In genomic region chr2:128282246-128282975, GRCh38 we compare ENCODE assay signal across 8 cellular contexts. TPM values are rescaled to one million over a fixed set of nuclear protein-coding genes. Genes with fewer than 3 reads are reported as not detected.
DNase-seq lines count a peak whose midpoint lies in the region; ATAC-seq, FAIRE-seq and TF ChIP-seq lines count a peak whose summit lies in the region.
"Had no signal": no experiment of that assay in that cellular context is flagged by ENCODE, and none has a peak within 500 bp of the region (broad histone marks: within the 10 kb centered on the region; RNA-seq: fewer than 3 reads in every experiment).

No MANE protein-coding gene starts in this region.

- H3K27me3 ChIP-seq in SK-N-SH (ENCODE audit: insufficient read depth) (no peaks in the 10 kb centered on the region), H1 (replicated peaks in 1 of 4; ENCODE audit: control insufficient read depth in 3 of 4, extremely low read depth in 1 of 4, insufficient read depth in 3 of 4, low read length in 3 of 4) (no peaks in the 10 kb centered on the region), upper lobe of right lung (no peaks in the 10 kb centered on the region)

- H2AFZ ChIP-seq in SK-N-SH (ENCODE audit: low read depth), result no peak overlapping the region
- H2AFZ ChIP-seq in H1 (ENCODE audit: low read length), result no peak overlapping the region

- H3K56ac ChIP-seq in H1 (replicated peaks; ENCODE audit: insufficient read length, low read depth, low read length), result no peak overlapping the region

- no peak overlapping the region for H3K18ac ChIP-seq in H1 (ENCODE audit: extremely low read depth, low read length)

- no peak overlapping the region for H2BK15ac ChIP-seq in H1 (ENCODE audit: low read length)

- H3K27ac ChIP-seq in SK-N-SH (ENCODE audit: low read depth in 2 of 2, low read length in 1 of 2) (peak overlapping the region in 1 of 2 experiments; percentile 82; a peak in 2 of 4 replicates), H1 (ENCODE audit: low read depth, low read length) (no peak overlapping the region; the same call in 1 of the 2 replicates), upper lobe of right lung (no peak overlapping the region)

- H3K36me3 ChIP-seq in SK-N-SH (replicated peaks in 1 of 2; ENCODE audit: control insufficient read depth in 1 of 2, insufficient read depth in 2 of 2, low read length in 1 of 2), result no peaks in the 10 kb centered on the region
- H3K36me3 ChIP-seq in H1 (ENCODE audit: control insufficient read depth in 2 of 4, insufficient read depth in 4 of 4, low read length in 3 of 4), result peaks cover 0 to 4% (median 1%) of the 10 kb centered on the region in 4 experiments; a peak in 2 of 8 replicates
- no peaks in the 10 kb centered on the region for H3K36me3 ChIP-seq in upper lobe of right lung

- H3K23me2 ChIP-seq in H1 (ENCODE audit: low read depth, low read length), result no peaks in the 10 kb centered on the region

- H3K36me3 Mint-ChIP-seq in natural killer cell treated with Interleukin-12 subunit alpha and Interleukin-12 subunit beta and Interleukin-15 and Interleukin-18, amount 100 ng/mL, for 72 hours, result no peaks in the 10 kb centered on the region

- 74% methylated on average over 8 of the region's 24 CpGs for WGBS in SK-N-SH (ENCODE audit: low lambda C conversion rate)
- 83% methylated on average over 24 of the region's 24 CpGs; no CpG with 5 or more reads in 1 of the 2 experiments for WGBS in H1 (ENCODE audit: extremely low coverage in 1 of 2, insufficient coverage in 1 of 2, insufficient read length in 1 of 2, insufficient replicate concordance in 2 of 2, low coverage in 1 of 2, low lambda C conversion rate in 2 of 2, missing lambda C conversion rate in 1 of 2), 2 experiments

- no peaks in the 10 kb centered on the region for H3K9me2 ChIP-seq in SK-N-SH

- no peak overlapping the region for H3K14ac ChIP-seq in H1 (ENCODE audit: insufficient read length)

- H3K4me3 Mint-ChIP-seq in natural killer cell treated with Interleukin-12 subunit alpha and Interleukin-12 subunit beta and Interleukin-15 and Interleukin-18, amount 100 ng/mL, for 72 hours, result no peak overlapping the region

- H2BK12ac ChIP-seq in H1 (ENCODE audit: low read depth, low read length), result no peak overlapping the region

- H4K8ac ChIP-seq in H1 (ENCODE audit: extremely low read depth, insufficient read depth, low read length), result peak overlapping the region; percentile 4; the same call in 1 of the 2 replicates

- no peak overlapping the region for H2BK120ac ChIP-seq in H1 (replicated peaks; ENCODE audit: low read depth, low read length)

- H3K9ac ChIP-seq in SK-N-SH (no peak overlapping the region), H1 (replicated peaks in 1 of 4; ENCODE audit: extremely low read depth in 1 of 4, low read depth in 3 of 4, low read length in 3 of 4) (no peak overlapping the region)

- no peak overlapping the region for H3K23ac ChIP-seq in H1 (ENCODE audit: insufficient read length)

- no peak for TF ChIP-seq CTCF in SK-N-SH (IDR thresholded peaks at IDR 0.05)
- no peak for TF ChIP-seq CTCF in H1 (IDR thresholded peaks at IDR 0.05; ENCODE audit: control extremely low read depth in 1 of 3, insufficient read depth in 1 of 3, low read depth in 1 of 3, low read length in 3 of 3)
- no peak for TF ChIP-seq CTCF in upper lobe of right lung (IDR thresholded peaks at IDR 0.05)

- H3K79me1 ChIP-seq in H1 (ENCODE audit: low read depth, low read length), result peaks cover 35% of the 10 kb centered on the region

- peak overlapping the region; percentile 52; the same call in 1 of the 2 replicates for H2BK5ac ChIP-seq in H1 (ENCODE audit: low read depth, low read length)

- no peak overlapping the region for H4K91ac ChIP-seq in H1 (replicated peaks; ENCODE audit: insufficient read length, low read length)

- H2BK20ac ChIP-seq in H1 (ENCODE audit: low read length), result no peak overlapping the region

- H3K79me2 ChIP-seq in SK-N-SH (ENCODE audit: insufficient read depth) (no peaks in the 10 kb centered on the region), H1 (ENCODE audit: control insufficient read depth in 1 of 2, insufficient read depth in 2 of 2, low read length in 2 of 2) (peaks cover 0 to 74% of the 10 kb centered on the region in 2 experiments; a peak in 2 of 4 replicates)

- H4K20me1 ChIP-seq in SK-N-SH (ENCODE audit: insufficient read depth) (no peaks in the 10 kb centered on the region), H1 (replicated peaks in 1 of 2; ENCODE audit: control insufficient read depth in 1 of 2, insufficient read depth in 2 of 2, low read length in 2 of 2) (peaks cover 41 to 64% of the 10 kb centered on the region in 2 experiments)

- CTCF ChIA-PET in SK-N-SH (lab: Yijun Ruan, JAX), result interaction anchor here (0.6 to 3.4 kb wide), 12 partner anchors 9 to 167 kb away, joined by 3 to 27 read pairs (median 4); no protein-coding TSS in a partner anchor
- CTCF ChIA-PET in H1 (lab: Charles Lee; ENCODE audit: partially characterized antibody), result interaction anchor here (0.9 to 2.6 kb wide), 7 partner anchors 11 to 103 kb away, joined by 3 to 16 read pairs (median 4); no protein-coding TSS in a partner anchor

- H3K27ac Mint-ChIP-seq in natural killer cell treated with Interleukin-12 subunit alpha and Interleukin-12 subunit beta and Interleukin-15 and Interleukin-18, amount 100 ng/mL, for 72 hours, result peak overlapping the region in 1 of 2 donors; percentile 79

- peaks cover 12 to 23% of the 10 kb centered on the region in 2 donors for H3K4me1 Mint-ChIP-seq in natural killer cell treated with Interleukin-12 subunit alpha and Interleukin-12 subunit beta and Interleukin-15 and Interleukin-18, amount 100 ng/mL, for 72 hours (ENCODE audit: low read depth in 2 of 2)

- FAIRE-seq in H1 (lab: Jason Lieb, UNC), result no peak

- H3K4me1 ChIP-seq in SK-N-SH (ENCODE audit: control insufficient read depth in 1 of 2, insufficient read depth in 2 of 2, low read depth in 1 of 2, low read length in 1 of 2), result peaks cover 0 to 57% of the 10 kb centered on the region in 2 experiments; a peak in 1 of 4 replicates
- H3K4me1 ChIP-seq in H1 (replicated peaks in 1 of 4; ENCODE audit: control insufficient read depth in 3 of 4, insufficient read depth in 4 of 4, low read length in 3 of 4), result peaks cover 0 to 24% (median 15%) of the 10 kb centered on the region in 4 experiments; a peak in 5 of 7 replicates
- H3K4me1 ChIP-seq in upper lobe of right lung, result peaks cover 42% of the 10 kb centered on the region

- POLR2A ChIA-PET in SK-N-SH (lab: Yijun Ruan, JAX), result interaction anchor here (0.8 to 1.1 kb wide), 4 partner anchors 26 to 740 kb away, joined by 3 read pairs; no protein-coding TSS in a partner anchor
- POLR2A ChIA-PET in H1 (lab: Charles Lee; ENCODE audit: partially characterized antibody), result interaction anchor here (0.9 to 1.4 kb wide), 2 partner anchors 9 to 12 kb away, joined by 3 read pairs; no protein-coding TSS in a partner anchor

- no peaks in the 10 kb centered on the region for H3K9me3 Mint-ChIP-seq in natural killer cell treated with Interleukin-12 subunit alpha and Interleukin-12 subunit beta and Interleukin-15 and Interleukin-18, amount 100 ng/mL, for 72 hours

- intact Hi-C loops in upper lobe of right lung (cut with DNase I), result no loop called here

- ATAC-seq in natural killer cell treated with Interleukin-12 subunit alpha and Interleukin-12 subunit beta and Interleukin-15 and Interleukin-18, amount 100 ng/mL, for 72 hours, result no peak
- ATAC-seq in upper lobe of right lung (no peak), GM18517 (IDR thresholded peaks at IDR 0.05; ENCODE audit: unreplicated experiment) (no peak), HG03095 (IDR thresholded peaks at IDR 0.05; ENCODE audit: unreplicated experiment) (no peak)

- no peak overlapping the region for H4K5ac ChIP-seq in H1 (ENCODE audit: insufficient read length, low read depth, low read length)

- H3K4me2 ChIP-seq in SK-N-SH (no peak overlapping the region), H1 (ENCODE audit: insufficient read depth in 1 of 2, low read depth in 2 of 2, low read length in 2 of 2) (no peak overlapping the region)

- TF ChIP-seq EP300 in SK-N-SH (IDR thresholded peaks at IDR 0.05; ENCODE audit: borderline replicate concordance in 1 of 2, low read depth in 1 of 2, low read length in 1 of 2) (no peak), H1 (IDR thresholded peaks at IDR 0.05; ENCODE audit: borderline replicate concordance in 1 of 2, low read depth in 2 of 2, low read length in 2 of 2) (no peak)

- no peak overlapping the region for H3K4me3 ChIP-seq in SK-N-SH (ENCODE audit: low read depth in 2 of 2, low read length in 1 of 2)
- no peak overlapping the region for H3K4me3 ChIP-seq in H1 (ENCODE audit: extremely low read depth in 1 of 4, insufficient read depth in 2 of 4, low read depth in 3 of 4, low read length in 4 of 4)
- H3K4me3 ChIP-seq in upper lobe of right lung, result no peak overlapping the region

- H3K4ac ChIP-seq in H1 (replicated peaks; ENCODE audit: insufficient read length, low read depth, low read length), result no peak overlapping the region

- H3K27me3 Mint-ChIP-seq in natural killer cell treated with Interleukin-12 subunit alpha and Interleukin-12 subunit beta and Interleukin-15 and Interleukin-18, amount 100 ng/mL, for 72 hours, result no peaks in the 10 kb centered on the region

- no peaks in the 10 kb centered on the region for H3K9me3 ChIP-seq in SK-N-SH
- no peaks in the 10 kb centered on the region for H3K9me3 ChIP-seq in H1 (ENCODE audit: insufficient read depth in 2 of 2, low read depth in 1 of 2, low read length in 1 of 2)
- H3K9me3 ChIP-seq in upper lobe of right lung, result no peaks in the 10 kb centered on the region

- DNase-seq in SK-N-SH, result peak; percentile 82
- DNase-seq in H1 (ENCODE audit: low read depth in 1 of 2, low spot score in 2 of 2), result no peak
- DNase-seq in natural killer cell treated with Interleukin-12 subunit alpha and Interleukin-12 subunit beta and Interleukin-15 and Interleukin-18, amount 100 ng/mL, for 72 hours (ENCODE audit: low spot score), result peak; percentile 60
- DNase-seq in upper lobe of right lung, result peak; percentile 64
- no peak for DNase-seq in HuH-7 (ENCODE audit: low spot score)
- DNase-seq: Calu3 had no signal

- H2AK5ac ChIP-seq in H1 (ENCODE audit: low read depth, low read length), result no peak overlapping the region

- no peaks in the 10 kb centered on the region for H3F3A ChIP-seq in SK-N-SH (replicated peaks; ENCODE audit: insufficient read depth)

- no peak for TF ChIP-seq POLR2A in H1 (IDR thresholded peaks at IDR 0.05; ENCODE audit: control extremely low read depth in 1 of 2, low read depth in 2 of 2, low read length in 2 of 2)

- TF ChIP-seq RAD21 in SK-N-SH (IDR thresholded peaks at IDR 0.05; ENCODE audit: low read length) (no peak), H1 (IDR thresholded peaks at IDR 0.05 in 1 of 2, conservative IDR thresholded peaks at IDR 0.05 in 1 of 2; ENCODE audit: low read depth in 2 of 2, low read length in 2 of 2) (no peak)

RNA-seq across cellular contexts. Expression of gene HS6ST1, which starts 36.3 kb away (rescaled TPM):
- 5.2 and 5.9 TPM in 2 replicates for polyA plus RNA-seq in SK-N-SH (2012; rRNA removed)
- 2.9 and 4.9 TPM in 2 replicates for polyA plus RNA-seq in SK-N-SH (2012; cell fraction: cytosol; rRNA removed)
- 3.4 and 3.8 TPM in 2 replicates for polyA plus RNA-seq in SK-N-SH (2012; cell fraction: nucleus; rRNA removed)
- 72.8 and 74.6 TPM in 2 replicates for total RNA-seq in H1 (2021; fragmentation: NEBNext Ultra II Directional; extraction: Animal tissue kit (Norgen Biotek cat#: 25700))
- polyA plus RNA-seq in H1 (2011; rRNA removed), result 37.4 and 61.3 TPM in 2 replicates
- 37.9 TPM for polyA plus RNA-seq in H1 (2011; cell fraction: cytosol; rRNA removed)
- polyA plus RNA-seq in H1 (2011; cell fraction: nucleus; rRNA removed), result 51.0 TPM
- polyA plus RNA-seq in H1 (2012, experiment 1 of 2), result 44.2 to 60.1 TPM (median 56.3 TPM) in 4 replicates
- polyA plus RNA-seq in H1 (2012, experiment 2 of 2), result 57.3 TPM
- polyA plus RNA-seq in H1 (2013, experiment 1 of 2), result 41.0 TPM
- 45.1 TPM for polyA plus RNA-seq in H1 (2013, experiment 2 of 2)
- polyA minus RNA-seq in H1 (2011; rRNA and poly(A)+ RNA removed), result 26.9 and 34.9 TPM in 2 replicates
- 49.1 TPM for polyA minus RNA-seq in H1 (2011; cell fraction: cytosol; rRNA and poly(A)+ RNA removed)
- polyA minus RNA-seq in H1 (2011; cell fraction: nucleus; rRNA and poly(A)+ RNA removed), result 74.6 TPM
- total RNA-seq in natural killer cell treated with Interleukin-12 subunit alpha and Interleukin-12 subunit beta and Interleukin-15 and Interleukin-18, amount 100 ng/mL, for 72 hours, result 10 to 100 TPM; 17.5 to 25.5 TPM
- 33.2 TPM for total RNA-seq in upper lobe of right lung

Comparison
In these comparisons a context has a peak if more than half of its experiments do, and no peak if none do; other contexts are left out.
1. DNase-seq: peak in SK-N-SH (single experiment), natural killer cell treated with Interleukin-12 subunit alpha and Interleukin-12 subunit beta and Interleukin-15 and Interleukin-18, amount 100 ng/mL, for 72 hours (single experiment) and upper lobe of right lung (single experiment); none in H1 (0 of 2) and HuH-7 (single experiment).